10 cellular contexts compared by ENCODE assay signal in the genomic region with DNA sequence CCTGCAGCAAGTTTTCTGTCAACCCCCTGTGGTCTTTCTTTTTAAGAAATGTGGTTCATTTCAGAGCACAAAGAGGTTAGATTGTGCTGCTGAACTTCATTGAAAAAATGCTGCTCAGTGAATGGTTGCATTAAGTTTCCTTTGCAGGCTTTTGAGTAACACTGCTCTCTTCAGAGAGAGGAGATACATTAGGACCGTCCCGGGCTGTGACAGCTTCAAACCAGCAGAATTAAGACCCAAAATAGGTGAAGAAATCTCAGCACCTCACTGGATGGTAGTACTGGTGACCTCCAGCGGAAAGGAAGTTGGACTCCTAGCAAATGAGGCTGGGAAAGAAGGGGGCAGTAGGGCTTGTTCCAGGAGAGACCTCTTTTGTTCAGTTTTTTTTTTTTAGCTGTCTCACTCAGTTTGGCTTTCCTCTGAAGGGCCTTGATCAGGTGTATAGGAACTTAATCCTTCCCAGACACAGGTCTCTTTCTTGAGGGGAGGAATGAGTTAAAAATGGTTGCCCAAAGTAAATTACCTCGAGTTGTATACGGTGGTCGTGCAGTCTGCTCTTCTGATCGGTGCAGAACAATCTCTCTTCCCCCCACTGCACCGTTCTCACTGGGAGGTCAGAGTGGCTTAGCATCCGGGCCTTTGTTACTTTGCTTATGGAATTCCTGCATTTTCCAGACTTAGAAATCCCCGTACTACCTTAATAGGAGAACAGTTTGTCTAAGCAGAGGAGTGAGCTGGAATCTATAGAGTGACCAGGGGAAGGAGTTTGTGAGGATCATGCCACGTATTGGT.
A peak's percentile ranks its signal among the peaks of the same experiment; 100 is the strongest.
DNase-seq lines count a peak whose midpoint lies in the region; ATAC-seq and TF ChIP-seq lines count a peak whose summit lies in the region.
"Had no signal": no experiment of that assay in that cellular context is flagged by ENCODE, and none has a peak within 500 bp of the region (broad histone marks: within the 10 kb centered on the region; RNA-seq: fewer than 3 reads in every experiment).

No MANE protein-coding gene starts in this region.

- intact Hi-C loops in ascending aorta (cut with DNase I) = loop anchor here (1.0 kb wide), 1 partner anchor 85 kb away; no protein-coding TSS in a partner anchor
- intact Hi-C loops in spleen (cut with DNase I; ENCODE audit: low total_unique reads) = no loop called here
- intact Hi-C loops in activated CD4-positive, alpha-beta T cell treated with anti-CD3 and anti-CD28 coated beads for 36 hours (cut with DNase I, micrococcal nuclease) = loop anchor here in 1 of 2 experiments (10.0 kb wide), 1 partner anchor 618 kb away; no protein-coding TSS in a partner anchor

- H3K4me3 Mint-ChIP-seq in chondrocyte (ENCODE audit: unreplicated experiment) = no peak overlapping the region
- H3K4me3 Mint-ChIP-seq in osteocyte (ENCODE audit: unreplicated experiment) = no peak overlapping the region
- H3K4me3 Mint-ChIP-seq in activated CD4-positive, alpha-beta T cell treated with anti-CD3 and anti-CD28 coated beads for 36 hours = no peak overlapping the region
- H3K4me3 Mint-ChIP-seq: natural killer cell treated with Interleukin-12 subunit alpha and Interleukin-12 subunit beta and Interleukin-15 and Interleukin-18, amount 100 ng/mL, for 72 hours had no signal

- H3K27ac ChIP-seq in ascending aorta (peak overlapping the region; percentile 86 to 95), iPS-18a (ENCODE audit: low read length) (peak overlapping the region; percentile 79), spleen (peak overlapping the region; percentile 57 to 91 (median 89))

- CTCF ChIA-PET in activated CD4-positive, alpha-beta T cell treated with anti-CD3 and anti-CD28 coated beads for 36 hours (lab: Charles Lee) = interaction anchor here (0.6 to 1.3 kb wide), 8 partner anchors 9 to 295 kb away, joined by 3 to 7 read pairs (median 3); no protein-coding TSS in a partner anchor

- TF ChIP-seq POLR2A in spleen (IDR thresholded peaks at IDR 0.05) = no peak

- no peak for ATAC-seq in activated CD4-positive, alpha-beta T cell treated with anti-CD3 and anti-CD28 coated beads for 36 hours
- ATAC-seq: natural killer cell treated with Interleukin-12 subunit alpha and Interleukin-12 subunit beta and Interleukin-15 and Interleukin-18, amount 100 ng/mL, for 72 hours had no signal

- peaks cover 46% of the 10 kb centered on the region for H3K4me1 ChIP-seq in HAP-1
- H3K4me1 ChIP-seq in ascending aorta = peaks cover 8 to 55% of the 10 kb centered on the region in 2 donors
- H3K4me1 ChIP-seq in iPS-18a (ENCODE audit: control insufficient read depth, low read depth, low read length) = peaks cover 54% of the 10 kb centered on the region
- peaks cover 36 to 83% (median 68%) of the 10 kb centered on the region in 6 donors for H3K4me1 ChIP-seq in spleen

- H3K9me3 ChIP-seq in HAP-1 (no peaks in the 10 kb centered on the region), ascending aorta (no peaks in the 10 kb centered on the region), iPS-18a (ENCODE audit: control insufficient read depth, low read depth, low read length) (no peaks in the 10 kb centered on the region), spleen (no peaks in the 10 kb centered on the region)

- no peaks in the 10 kb centered on the region for H3K9me3 Mint-ChIP-seq in chondrocyte (ENCODE audit: low read depth)
- no peaks in the 10 kb centered on the region for H3K9me3 Mint-ChIP-seq in osteocyte (ENCODE audit: unreplicated experiment)
- no peaks in the 10 kb centered on the region for H3K9me3 Mint-ChIP-seq in activated CD4-positive, alpha-beta T cell treated with anti-CD3 and anti-CD28 coated beads for 36 hours (ENCODE audit: low read depth)
- H3K9me3 Mint-ChIP-seq: natural killer cell treated with Interleukin-12 subunit alpha and Interleukin-12 subunit beta and Interleukin-15 and Interleukin-18, amount 100 ng/mL, for 72 hours had no signal

- H3K36me3 ChIP-seq in HAP-1 (replicated peaks) (no peaks in the 10 kb centered on the region), ascending aorta (no peaks in the 10 kb centered on the region), iPS-18a (ENCODE audit: control insufficient read depth, low read depth, low read length) (no peaks in the 10 kb centered on the region), spleen (no peaks in the 10 kb centered on the region)

- no peak for TF ChIP-seq CTCF in ascending aorta (IDR thresholded peaks at IDR 0.05)
- TF ChIP-seq CTCF in spleen (IDR thresholded peaks at IDR 0.05 in 8 of 11, conservative IDR thresholded peaks at IDR 0.05 in 3 of 11) = no peak
- no peak for TF ChIP-seq CTCF in chondrocyte (IDR thresholded peaks at IDR 0.05)
- TF ChIP-seq CTCF in osteocyte (IDR thresholded peaks at IDR 0.05) = no peak

- H3K36me3 Mint-ChIP-seq in chondrocyte (ENCODE audit: low read depth) = no peaks in the 10 kb centered on the region
- H3K36me3 Mint-ChIP-seq in osteocyte (ENCODE audit: unreplicated experiment) = no peaks in the 10 kb centered on the region
- no peaks in the 10 kb centered on the region for H3K36me3 Mint-ChIP-seq in activated CD4-positive, alpha-beta T cell treated with anti-CD3 and anti-CD28 coated beads for 36 hours (ENCODE audit: low read depth)
- H3K36me3 Mint-ChIP-seq: natural killer cell treated with Interleukin-12 subunit alpha and Interleukin-12 subunit beta and Interleukin-15 and Interleukin-18, amount 100 ng/mL, for 72 hours had no signal

- peak; percentile 48 to 67 for DNase-seq in HAP-1 (ENCODE audit: low spot score in 2 of 2)
- DNase-seq in ascending aorta (ENCODE audit: low spot score in 2 of 2) = no peak
- DNase-seq in spleen = no peak
- no peak for DNase-seq in chondrocyte (ENCODE audit: low spot score)
- DNase-seq in T1000 (lab: John Stamatoyannopoulos, UW) = no peak
- no peak for DNase-seq in osteocyte (ENCODE audit: extremely low spot score, unreplicated experiment)
- DNase-seq in activated CD4-positive, alpha-beta T cell treated with anti-CD3 and anti-CD28 coated beads for 36 hours = no peak
- DNase-seq: activated gamma-delta T cell treated with Interleukin-2 at 50 U/mL for 16 hours had no signal

- H3K27me3 ChIP-seq in HAP-1 (ENCODE audit: low read depth) (no peaks in the 10 kb centered on the region), ascending aorta (no peaks in the 10 kb centered on the region), iPS-18a (ENCODE audit: control insufficient read depth, insufficient read depth, low read length) (no peaks in the 10 kb centered on the region), spleen (replicated peaks in 1 of 7) (peaks cover 0 to 23% (median 0%) of the 10 kb centered on the region in 7 donors)

- H3K4me3 ChIP-seq in HAP-1 = peak overlapping the region; percentile 1; the same call in 1 of the 2 replicates
- H3K4me3 ChIP-seq in ascending aorta = peak overlapping the region; percentile 70 to 95
- H3K4me3 ChIP-seq in iPS-18a (ENCODE audit: low read length) = peak overlapping the region; percentile 86
- H3K4me3 ChIP-seq in spleen = peak overlapping the region in 6 of 8 donors; percentile 66 to 90 (median 85)

- WGBS in spleen, 5 donors = 54 to 78% (median 65%) methylated on average over 11 of the region's 11 CpGs

- H3K27ac Mint-ChIP-seq in chondrocyte (ENCODE audit: unreplicated experiment) = no peak overlapping the region
- H3K27ac Mint-ChIP-seq in osteocyte (ENCODE audit: unreplicated experiment) = no peak overlapping the region
- H3K27ac Mint-ChIP-seq in activated CD4-positive, alpha-beta T cell treated with anti-CD3 and anti-CD28 coated beads for 36 hours = no peak overlapping the region

- in situ Hi-C loops in HAP-1 (cut with MboI; ENCODE audit: low sequenced_read_pairs) = no loop called here

- POLR2A ChIA-PET in activated CD4-positive, alpha-beta T cell treated with anti-CD3 and anti-CD28 coated beads for 36 hours (lab: Charles Lee) = no interaction called here

- H3K27me3 Mint-ChIP-seq in chondrocyte (ENCODE audit: low read depth) = no peaks in the 10 kb centered on the region
- H3K27me3 Mint-ChIP-seq in osteocyte (ENCODE audit: unreplicated experiment) = no peaks in the 10 kb centered on the region
- H3K27me3 Mint-ChIP-seq in activated CD4-positive, alpha-beta T cell treated with anti-CD3 and anti-CD28 coated beads for 36 hours = peaks cover 8% of the 10 kb centered on the region

- H3K9ac ChIP-seq in iPS-18a (ENCODE audit: low read length) = peak overlapping the region; percentile 84

- H3K4me1 Mint-ChIP-seq in chondrocyte (ENCODE audit: low read depth) = peaks cover 48% of the 10 kb centered on the region
- H3K4me1 Mint-ChIP-seq in osteocyte (ENCODE audit: unreplicated experiment) = peaks cover 47% of the 10 kb centered on the region
- peaks cover 44% of the 10 kb centered on the region for H3K4me1 Mint-ChIP-seq in activated CD4-positive, alpha-beta T cell treated with anti-CD3 and anti-CD28 coated beads for 36 hours

Comparison
In these comparisons a context has a peak if more than half of its experiments do, and no peak if none do; other contexts are left out.
1. DNase-seq: peak in HAP-1 (2 of 2); none in ascending aorta (0 of 2), spleen (single experiment), chondrocyte (single experiment), T1000 (single experiment), osteocyte (single experiment) and activated CD4-positive, alpha-beta T cell treated with anti-CD3 and anti-CD28 coated beads for 36 hours (single experiment).
2. H3K4me3 ChIP-seq: peak in every context shown above with its lines; median percentile 86 in iPS-18a; 85 in spleen; 82 in ascending aorta; 1 in HAP-1.
3. Peak in every context shown above with its lines, with median percentiles within 50 percentile points of each other: H3K27ac ChIP-seq.